ENCODE assay signal across 25 cellular contexts in the genomic region with DNA sequence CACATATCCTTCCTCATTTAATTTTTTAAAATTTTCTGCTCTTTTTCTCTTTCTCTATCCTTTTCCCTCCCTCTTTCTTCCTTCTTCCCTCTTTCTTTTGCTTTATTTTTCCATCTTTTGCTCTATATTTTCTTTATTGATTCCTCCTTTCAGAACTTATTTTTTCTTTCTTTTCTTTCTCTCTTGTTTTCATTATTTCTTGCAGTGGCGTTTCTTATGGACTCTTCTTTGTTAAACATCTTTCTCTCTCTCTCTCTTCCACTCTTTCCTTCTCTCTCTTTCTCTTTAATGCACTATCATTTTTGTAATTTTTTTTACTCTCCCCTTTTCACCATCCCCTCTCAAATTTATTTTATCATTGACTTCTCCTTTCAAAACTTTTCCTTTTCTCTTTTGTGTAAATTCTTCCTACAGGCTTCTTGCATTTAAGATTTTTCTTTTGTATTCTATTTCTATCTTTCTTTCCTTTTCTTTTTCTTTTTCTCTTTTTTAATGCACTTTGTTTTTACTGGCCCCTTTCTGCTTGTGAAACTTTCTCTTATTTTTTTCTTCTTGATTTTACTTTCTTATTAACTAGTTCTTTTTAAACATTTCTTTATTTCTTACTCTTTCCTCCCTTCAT.
DNase-seq lines count a peak whose midpoint lies in the region; ATAC-seq, FAIRE-seq and TF ChIP-seq lines count a peak whose summit lies in the region.
"Had no signal": no experiment of that assay in that cellular context is flagged by ENCODE, and none has a peak within 500 bp of the region (broad histone marks: within the 10 kb centered on the region; RNA-seq: fewer than 3 reads in every experiment).

No MANE protein-coding gene starts in this region.

- H3K4me1 Mint-ChIP-seq in central memory CD8-positive, alpha-beta T cell: no peaks in the 10 kb centered on the region
- no peaks in the 10 kb centered on the region for H3K4me1 Mint-ChIP-seq in stimulated activated naive B cell treated with anti-CD40 and anti-IgM and Interleukin-4, amounts not matched to agents 10 μg/mL and 1 μg/mL and 100 μg/mL, for 72 hours
- H3K4me1 Mint-ChIP-seq: B cell had no signal

- no peak for ATAC-seq in central memory CD8-positive, alpha-beta T cell (replicated peaks; ENCODE audit: extremely low read depth, poor library complexity, severe bottlenecking)
- ATAC-seq in stimulated activated naive B cell treated with anti-CD40 and anti-IgM and Interleukin-4, amounts not matched to agents 10 μg/mL and 1 μg/mL and 100 μg/mL, for 72 hours (replicated peaks): no peak
- no peak for ATAC-seq in HG02588 (IDR thresholded peaks at IDR 0.05; ENCODE audit: unreplicated experiment)
- ATAC-seq: A549; CD8-positive, alpha-beta T cell; GM12878 had no signal

- no peaks in the 10 kb centered on the region for H3K9me3 Mint-ChIP-seq in central memory CD8-positive, alpha-beta T cell
- no peaks in the 10 kb centered on the region for H3K9me3 Mint-ChIP-seq in stimulated activated naive B cell treated with anti-CD40 and anti-IgM and Interleukin-4, amounts not matched to agents 10 μg/mL and 1 μg/mL and 100 μg/mL, for 72 hours
- H3K9me3 Mint-ChIP-seq: CD4-positive, alpha-beta T cell; CD8-positive, alpha-beta T cell had no signal

- H3K4me1 ChIP-seq in HEK293 (ENCODE audit: control insufficient read depth, insufficient read depth, low read length): no peaks in the 10 kb centered on the region
- H3K4me1 ChIP-seq: A549; BLaER1 treated with 17β-estradiol and CSF1 and Interleukin-3, amounts not matched to agents 10 nM and 100 nM; Caco-2 had no signal

- FAIRE-seq in D721Med (lab: Jason Lieb, UNC): no peak
- FAIRE-seq: A549, GM12878, GM12892, GM18507 had no signal

- H3K36me3 Mint-ChIP-seq in central memory CD8-positive, alpha-beta T cell (ENCODE audit: insufficient read depth): no peaks in the 10 kb centered on the region
- H3K36me3 Mint-ChIP-seq in stimulated activated naive B cell treated with anti-CD40 and anti-IgM and Interleukin-4, amounts not matched to agents 10 μg/mL and 1 μg/mL and 100 μg/mL, for 72 hours: no peaks in the 10 kb centered on the region
- H3K36me3 Mint-ChIP-seq: CD8-positive, alpha-beta T cell had no signal

- H3K27ac ChIP-seq in HEK293 (ENCODE audit: extremely low read depth, low read depth, low read length): no peak overlapping the region
- H3K27ac ChIP-seq: 22Rv1; A549; BLaER1 treated with 17β-estradiol and CSF1 and Interleukin-3, amounts not matched to agents 10 nM and 100 nM; C4-2B had no signal

- CTCF ChIA-PET in HEK293 (lab: Yijun Ruan, JAX): no interaction called here

- no peak for DNase-seq in central memory CD8-positive, alpha-beta T cell (ENCODE audit: low spot score in 2 of 2)
- no peak for DNase-seq in stimulated activated naive B cell treated with anti-CD40 and anti-IgM and Interleukin-4, amounts not matched to agents 10 μg/mL and 1 μg/mL and 100 μg/mL, for 72 hours
- DNase-seq in D721Med (ENCODE audit: insufficient read length, low spot score): no peak
- DNase-seq: AML-193; Caco-2; Calu3; CD4-positive, alpha-beta T cell; CD8-positive, alpha-beta T cell; DMS 273 treated with DMSO at 0.1 percent for 48 hours; DMS153; DMS53; DMS79; DND-41; EL; GDM1 had no signal

- no peaks in the 10 kb centered on the region for H3K9me3 ChIP-seq in HEK293 (ENCODE audit: control insufficient read depth, insufficient read depth, low read depth, low read length)
- H3K9me3 ChIP-seq: A549; BLaER1 treated with 17β-estradiol and CSF1 and Interleukin-3, amounts not matched to agents 10 nM and 100 nM; Caco-2 had no signal

- H3K36me3 ChIP-seq in HEK293 (ENCODE audit: control insufficient read depth in 2 of 2, insufficient read depth in 1 of 2, low read length in 2 of 2): no peaks in the 10 kb centered on the region
- H3K36me3 ChIP-seq: BLaER1 treated with 17β-estradiol and CSF1 and Interleukin-3, amounts not matched to agents 10 nM and 100 nM had no signal

- POLR2A ChIA-PET in HEK293 (lab: Yijun Ruan, JAX): no interaction called here

- H3K4me3 Mint-ChIP-seq in central memory CD8-positive, alpha-beta T cell: no peak overlapping the region
- H3K4me3 Mint-ChIP-seq in stimulated activated naive B cell treated with anti-CD40 and anti-IgM and Interleukin-4, amounts not matched to agents 10 μg/mL and 1 μg/mL and 100 μg/mL, for 72 hours: no peak overlapping the region
- H3K4me3 Mint-ChIP-seq: B cell; CD4-positive, alpha-beta T cell; CD8-positive, alpha-beta T cell had no signal

- peak overlapping the region; percentile 32 for H3K27ac Mint-ChIP-seq in central memory CD8-positive, alpha-beta T cell (ENCODE audit: low read depth)
- H3K27ac Mint-ChIP-seq in stimulated activated naive B cell treated with anti-CD40 and anti-IgM and Interleukin-4, amounts not matched to agents 10 μg/mL and 1 μg/mL and 100 μg/mL, for 72 hours: peak overlapping the region; percentile 6
- H3K27ac Mint-ChIP-seq: B cell; CD4-positive, alpha-beta T cell; CD8-positive, alpha-beta T cell had no signal

- no peak for TF ChIP-seq CTCF in HEK293 (tag by site-specific recombination; IDR thresholded peaks at IDR 0.05)
- TF ChIP-seq CTCF in D721Med (IDR thresholded peaks at IDR 0.05; ENCODE audit: insufficient read depth, missing control alignments): no peak

- H3K27me3 Mint-ChIP-seq in central memory CD8-positive, alpha-beta T cell: no peaks in the 10 kb centered on the region
- H3K27me3 Mint-ChIP-seq in stimulated activated naive B cell treated with anti-CD40 and anti-IgM and Interleukin-4, amounts not matched to agents 10 μg/mL and 1 μg/mL and 100 μg/mL, for 72 hours: peaks cover 0 to under 1% of the 10 kb centered on the region in 2 donors
- H3K27me3 Mint-ChIP-seq: B cell; CD4-positive, alpha-beta T cell had no signal

- no peak overlapping the region for H3K4me3 ChIP-seq in HEK293 (ENCODE audit: low read depth, low read length)
- H3K4me3 ChIP-seq: A549; BLaER1 treated with 17β-estradiol and CSF1 and Interleukin-3, amounts not matched to agents 10 nM and 100 nM; GM12878 had no signal

TF ChIP-seq in HEK293, 187 proteins besides CTCF, POLR2A, EP300 and RAD21:
- TF ChIP-seq ZNF707 (tag by site-specific recombination; IDR thresholded peaks at IDR 0.05) (no peak), ZNF366 (tag by site-specific recombination; conservative IDR thresholded peaks at IDR 0.05) (peak; percentile 68), KLF10 (tag by site-specific recombination; IDR thresholded peaks at IDR 0.05) (no peak), SP3 (tag by site-specific recombination; IDR thresholded peaks at IDR 0.05) (no peak), ZNF398 (tag by site-specific recombination; IDR thresholded peaks at IDR 0.05) (no peak), PRDM1 (tag by site-specific recombination; IDR thresholded peaks at IDR 0.05) (peak; percentile 97)
